1 cellular context compared by ENCODE assay signal in genomic region chr5:154737667-154738320, GRCh38.
TF ChIP-seq lines count a peak whose summit lies in the region.

No MANE protein-coding gene starts in this region.

TF ChIP-seq in IMR-90, 13 proteins besides CTCF, POLR2A, EP300 and RAD21 (continued from another document):
- TF ChIP-seq MAZ (IDR thresholded peaks at IDR 0.05; ENCODE audit: borderline replicate concordance, low read depth, low read length) (no peak), CHD1 (IDR thresholded peaks at IDR 0.05; ENCODE audit: low read depth, low read length) (no peak), MAFK (IDR thresholded peaks at IDR 0.05; ENCODE audit: low read depth, low read length) (no peak), SMC3 (IDR thresholded peaks at IDR 0.05; ENCODE audit: low read depth, low read length) (no peak), RFX5 (IDR thresholded peaks at IDR 0.05; ENCODE audit: low read depth, low read length) (no peak), CEBPB (IDR thresholded peaks at IDR 0.05; ENCODE audit: low read depth, low read length) (no peak), RCOR1 (IDR thresholded peaks at IDR 0.05; ENCODE audit: insufficient replicate concordance, low read length) (no peak), USF2 (IDR thresholded peaks at IDR 0.05; ENCODE audit: low read depth, low read length) (no peak), FOS (IDR thresholded peaks at IDR 0.05; ENCODE audit: low read depth, low read length) (no peak)
TF ChIP-seq in IMR-90: peak in this region for 0.
